In genomic region chr7:23044581-23044980, GRCh38 we compare ENCODE assay signal across 22 cellular contexts. TPM values are rescaled to one million over a fixed set of nuclear protein-coding genes. Genes with fewer than 3 reads are reported as not detected.
DNase-seq lines count a peak whose midpoint lies in the region; ATAC-seq, FAIRE-seq and TF ChIP-seq lines count a peak whose summit lies in the region.
"Had no signal": no experiment of that assay in that cellular context is flagged by ENCODE, and none has a peak within 500 bp of the region (broad histone marks: within the 10 kb centered on the region; RNA-seq: fewer than 3 reads in every experiment).

No MANE protein-coding gene starts in this region.

- H3K36me3 ChIP-seq in esophagus muscularis mucosa, result no peaks in the 10 kb centered on the region
- H3K36me3 ChIP-seq: Peyer's patch had no signal

- peak; percentile 38 for FAIRE-seq in H54 (lab: Jason Lieb, UNC)
- FAIRE-seq: GM12878 had no signal

- TF ChIP-seq CTCF in esophagus muscularis mucosa (IDR thresholded peaks at IDR 0.05), result no peak

- WGBS in esophagus muscularis mucosa, result 50% methylated on average over 3 of the region's 3 CpGs

- H3K27me3 ChIP-seq in esophagus muscularis mucosa, result no peaks in the 10 kb centered on the region
- H3K27me3 ChIP-seq: Peyer's patch had no signal

- peaks cover 0 to 13% (median 6%) of the 10 kb centered on the region in 4 donors for H3K4me1 ChIP-seq in esophagus muscularis mucosa
- H3K4me1 ChIP-seq: Peyer's patch had no signal

- DNase-seq in DMS153 (lab: John Stamatoyannopoulos, UW) (peak; percentile 44), H54 (ENCODE audit: insufficient read length, low spot score) (no peak), NCI-H2227 (lab: John Stamatoyannopoulos, UW; ENCODE audit: unreplicated experiment) (peak; percentile 30), dermis blood vessel endothelial cell (peak; percentile 36), esophagus muscularis mucosa (ENCODE audit: extremely low spot score) (no peak)
- DNase-seq in stimulated activated CD4-positive, alpha-beta T cell treated with anti-CD3 and anti-CD28 coated beads, Interleukin-2, amount 100 ng/mL, for 24 hours, result no peak
- no peak for DNase-seq in effector CD8-positive, alpha-beta T cell (lab: John Stamatoyannopoulos, UW)
- DNase-seq: Calu3; CD4-positive, CD25-positive, alpha-beta regulatory T cell; DND-41; GDM1; GOT3; Kasumi-1; NCI-H1105; NCI-H2029; NCI-H446; NCI-H82; Peyer's patch; Right ventricle myocardium superior had no signal

- TF ChIP-seq EP300 in esophagus muscularis mucosa (IDR thresholded peaks at IDR 0.05), result no peak

- H3K4me3 ChIP-seq in esophagus muscularis mucosa, result no peak overlapping the region
- H3K4me3 ChIP-seq: GM12878, Peyer's patch, SK-N-MC had no signal

- TF ChIP-seq POLR2A in H54 (IDR thresholded peaks at IDR 0.05; ENCODE audit: low read depth, low read length) (no peak), esophagus muscularis mucosa (IDR thresholded peaks at IDR 0.05; ENCODE audit: low read depth) (no peak)

- H3K9me3 ChIP-seq in esophagus muscularis mucosa, result no peaks in the 10 kb centered on the region
- H3K9me3 ChIP-seq: Peyer's patch had no signal

- no peak overlapping the region for H3K27ac ChIP-seq in esophagus muscularis mucosa (replicated peaks in 1 of 4)
- H3K27ac ChIP-seq: Peyer's patch, SK-N-MC had no signal

- intact Hi-C loops in esophagus muscularis mucosa (cut with DNase I), result no loop called here

- ATAC-seq in GM18519 (IDR thresholded peaks at IDR 0.05; ENCODE audit: low FRiP score, unreplicated experiment), result no peak
- ATAC-seq: GM12878 had no signal

RNA-seq across cellular contexts. Expression of gene HYCC1, which starts 30.7 kb away (rescaled TPM):
- total RNA-seq in dermis blood vessel endothelial cell (44.4 and 53.9 TPM in 2 replicates), esophagus muscularis mucosa (10 to 100 TPM; 39.2 to 62.6 (median 47.2) TPM)

Comparison
In these comparisons a context has a peak if more than half of its experiments do, and no peak if none do; other contexts are left out.
1. DNase-seq: peak in DMS153 (single experiment), NCI-H2227 (single experiment) and dermis blood vessel endothelial cell (single experiment); none in H54 (single experiment), stimulated activated CD4-positive, alpha-beta T cell treated with anti-CD3 and anti-CD28 coated beads, Interleukin-2, amount 100 ng/mL, for 24 hours (0 of 2), esophagus muscularis mucosa (single experiment) and effector CD8-positive, alpha-beta T cell (single experiment).